In genomic region chrX:68838571-68838910, GRCh38 we compare ENCODE assay signal across 24 cellular contexts.
"Had no signal": no experiment of that assay in that cellular context is flagged by ENCODE, and none has a peak within 500 bp of the region (broad histone marks: within the 10 kb centered on the region; RNA-seq: fewer than 3 reads in every experiment).

No MANE protein-coding gene starts in this region.

- DNase-seq: activated CD4-positive, alpha-beta memory T cell treated with anti-CD3 and anti-CD28 coated beads, Interleukin-2, amount 10 ng/mL, durations not matched to agents 7 days and 5 days; activated CD4-positive, alpha-beta T cell treated with anti-CD3 and anti-CD28 coated beads, Interleukin-2, amount 10 ng/mL, durations not matched to agents 24 days and 14 days; activated CD8-positive, alpha-beta memory T cell treated with anti-CD3 and anti-CD28 coated beads, Interleukin-2, amount 50 U/mL, for 48 hours; activated effector memory CD4-positive, alpha-beta T cell treated with Interleukin-2 at 50 U/mL for 16 hours; activated naive CD4-positive, alpha-beta T cell treated with Interleukin-2 at 50 U/mL for 16 hours; foreskin melanocyte; heart right ventricle; left lung; lower lobe of right lung; mesendoderm; nephron progenitor cell; psoas muscle; spleen; stimulated activated naive CD4-positive, alpha-beta T cell treated with Interleukin-2 at 50 U/mL for 16 hours; T-helper 17 cell; T1000; WERI-Rb-1 had no signal

- H3K4me1 Mint-ChIP-seq: activated CD4-positive, alpha-beta memory T cell treated with anti-CD3 and anti-CD28 coated beads, Interleukin-2, amount 10 ng/mL, durations not matched to agents 7 days and 5 days; activated CD4-positive, alpha-beta T cell treated with anti-CD3 and anti-CD28 coated beads, Interleukin-2, amount 10 ng/mL, durations not matched to agents 24 days and 14 days had no signal

- H3K36me3 ChIP-seq: neutrophil, ovary, WERI-Rb-1 had no signal

- H3K27ac Mint-ChIP-seq: activated CD4-positive, alpha-beta memory T cell treated with anti-CD3 and anti-CD28 coated beads, Interleukin-2, amount 10 ng/mL, durations not matched to agents 7 days and 5 days; activated CD4-positive, alpha-beta T cell treated with anti-CD3 and anti-CD28 coated beads, Interleukin-2, amount 10 ng/mL, durations not matched to agents 24 days and 14 days; activated naive CD8-positive, alpha-beta T cell; endodermal cell; nephron progenitor cell; T-helper 17 cell had no signal

- H3K27me3 Mint-ChIP-seq: activated CD4-positive, alpha-beta memory T cell treated with anti-CD3 and anti-CD28 coated beads, Interleukin-2, amount 10 ng/mL, durations not matched to agents 7 days and 5 days; activated CD4-positive, alpha-beta T cell treated with anti-CD3 and anti-CD28 coated beads, Interleukin-2, amount 10 ng/mL, durations not matched to agents 24 days and 14 days; activated naive CD8-positive, alpha-beta T cell; T-helper 17 cell had no signal

- H3K27me3 ChIP-seq: esophagus muscularis mucosa, left lung, neutrophil, ovary, spleen had no signal

- H3K4me1 ChIP-seq: psoas muscle had no signal

- H3K9me3 ChIP-seq: esophagus muscularis mucosa, heart right ventricle, left lung, lower lobe of right lung, neutrophil, ovary, psoas muscle, spleen, tibial nerve had no signal

- H3K4me3 Mint-ChIP-seq: activated CD4-positive, alpha-beta memory T cell treated with anti-CD3 and anti-CD28 coated beads, Interleukin-2, amount 10 ng/mL, durations not matched to agents 7 days and 5 days; activated CD4-positive, alpha-beta T cell treated with anti-CD3 and anti-CD28 coated beads, Interleukin-2, amount 10 ng/mL, durations not matched to agents 24 days and 14 days; activated naive CD8-positive, alpha-beta T cell; endodermal cell; nephron progenitor cell; T-helper 17 cell had no signal

- ATAC-seq: activated CD4-positive, CD25-positive, alpha-beta regulatory T cell treated with anti-CD3 and anti-CD28 coated beads, Interleukin-2, amount 50 U/mL, for 24 hours; heart right ventricle; left lung; lower lobe of right lung; psoas muscle; T-helper 17 cell had no signal

- H3K4me3 ChIP-seq: esophagus muscularis mucosa, heart right ventricle, left lung, lower lobe of right lung, ovary, psoas muscle, spleen, tibial nerve had no signal

- H3K27ac ChIP-seq: esophagus muscularis mucosa, heart right ventricle, left lung, lower lobe of right lung, neutrophil, ovary, psoas muscle, spleen, tibial nerve, WERI-Rb-1 had no signal

- H3K9me3 Mint-ChIP-seq: activated CD4-positive, alpha-beta memory T cell treated with anti-CD3 and anti-CD28 coated beads, Interleukin-2, amount 10 ng/mL, durations not matched to agents 7 days and 5 days; activated CD4-positive, alpha-beta T cell treated with anti-CD3 and anti-CD28 coated beads, Interleukin-2, amount 10 ng/mL, durations not matched to agents 24 days and 14 days had no signal
